1 cellular context compared by ENCODE assay signal in the genomic region with DNA sequence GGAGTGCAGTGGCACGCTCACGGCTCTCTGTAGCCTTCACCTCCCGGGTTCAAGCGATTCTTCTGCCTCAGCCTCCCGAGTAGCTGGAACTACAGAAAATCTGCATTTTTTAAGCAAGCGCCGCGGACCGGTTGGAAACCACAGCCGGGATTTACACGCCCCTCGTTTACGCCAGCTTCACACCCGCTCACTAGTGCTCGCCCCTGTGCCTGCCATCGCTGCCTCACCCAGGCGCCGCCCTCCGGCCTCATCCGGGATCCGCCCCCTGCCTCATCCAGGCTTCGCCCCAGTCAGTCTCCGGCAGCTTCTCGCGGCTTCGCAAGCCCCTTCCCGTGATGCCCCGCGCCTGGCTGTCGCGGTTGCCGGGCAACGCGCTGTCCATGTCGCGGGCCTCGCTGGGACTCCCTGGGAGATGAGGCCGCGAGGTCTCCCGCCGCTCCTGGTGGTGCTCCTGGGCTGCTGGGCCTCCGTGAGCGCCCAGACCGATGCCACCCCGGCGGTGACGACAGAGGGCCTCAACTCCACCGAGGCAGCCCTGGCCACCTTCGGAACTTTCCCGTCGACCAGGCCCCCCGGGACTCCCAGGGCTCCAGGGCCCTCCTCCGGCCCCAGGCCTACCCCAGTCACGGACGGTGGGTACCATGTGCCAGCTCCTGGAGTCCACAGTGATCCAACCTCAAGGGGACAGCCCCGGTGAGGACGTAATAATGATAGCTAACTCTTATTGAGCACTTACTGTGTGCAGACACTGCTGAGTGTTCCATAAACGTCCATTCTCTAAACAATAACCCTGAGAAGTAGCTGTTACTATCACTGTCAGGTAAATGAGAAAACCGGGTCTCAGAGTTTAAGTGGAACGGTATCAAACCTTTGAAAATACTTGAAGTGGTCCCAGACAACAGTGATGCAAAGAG.
TF ChIP-seq lines count a peak whose summit lies in the region.

A gene (plus strand): TSS at position 359 of the 914 bp plus-strand sequence. CDS start 54 bp downstream, at position 413.

TF ChIP-seq in HepG2, 621 proteins besides CTCF, POLR2A, EP300 and RAD21 (continued from another document and continues in another):
- TF ChIP-seq RARA (CRISPR knock-in tag; IDR thresholded peaks at IDR 0.05) (0 out of 2 replicates have a peak, but pooled peaks have one; percentile 6), CCDC6 (CRISPR knock-in tag; IDR thresholded peaks at IDR 0.05) (no peak), FOXK1 (CRISPR knock-in tag; IDR thresholded peaks at IDR 0.05; ENCODE audit: borderline replicate concordance, low read depth) (no peak), ZNF253 (CRISPR knock-in tag; IDR thresholded peaks at IDR 0.05; ENCODE audit: borderline replicate concordance) (no peak; the same call in 1 of the 2 replicates), KDM1A (CRISPR knock-in tag; IDR thresholded peaks at IDR 0.05) (no peak), FOXA1 (IDR thresholded peaks at IDR 0.05) (no peak), FOXA1 (CRISPR knock-in tag; IDR thresholded peaks at IDR 0.05) (no peak), ZNF563 (CRISPR knock-in tag; IDR thresholded peaks at IDR 0.05) (peak; percentile 82), GATA4 (IDR thresholded peaks at IDR 0.05; ENCODE audit: borderline replicate concordance, low read depth) (peak; percentile 39; the same call in 1 of the 2 replicates), RBAK (CRISPR knock-in tag; IDR thresholded peaks at IDR 0.05) (no peak), MATR3 (CRISPR knock-in tag; IDR thresholded peaks at IDR 0.05) (no peak), ZNF446 (CRISPR knock-in tag; IDR thresholded peaks at IDR 0.05) (no peak; the same call in 1 of the 2 replicates), MIXL1 (CRISPR knock-in tag; IDR thresholded peaks at IDR 0.05) (no peak), ZNF224 (CRISPR knock-in tag; IDR thresholded peaks at IDR 0.05) (peak; percentile 76; the same call in 1 of the 2 replicates), ELF1 (CRISPR knock-in tag; IDR thresholded peaks at IDR 0.05) (peak; percentile 79), AKAP8 (CRISPR knock-in tag; IDR thresholded peaks at IDR 0.05) (no peak), ISX (CRISPR knock-in tag; conservative IDR thresholded peaks at IDR 0.05) (no peak), RFXAP (CRISPR knock-in tag; IDR thresholded peaks at IDR 0.05; ENCODE audit: borderline replicate concordance) (no peak), ZNF607 (CRISPR knock-in tag; IDR thresholded peaks at IDR 0.05; ENCODE audit: borderline replicate concordance) (peak; percentile 44; the same call in 1 of the 2 replicates), ZNF354B (CRISPR knock-in tag; IDR thresholded peaks at IDR 0.05) (no peak), KLF6 (CRISPR knock-in tag; IDR thresholded peaks at IDR 0.05) (no peak), DMAP1 (CRISPR knock-in tag; IDR thresholded peaks at IDR 0.05) (peak; percentile 82), ZNF136 (CRISPR knock-in tag; IDR thresholded peaks at IDR 0.05; ENCODE audit: low read depth) (peak; percentile 72; the same call in 1 of the 2 replicates), TGIF2 (CRISPR knock-in tag; IDR thresholded peaks at IDR 0.05) (peak; percentile 35; the same call in 1 of the 2 replicates), ZFYVE20 (CRISPR knock-in tag; IDR thresholded peaks at IDR 0.05; ENCODE audit: borderline replicate concordance, low read depth) (no peak), MED1 (CRISPR knock-in tag; IDR thresholded peaks at IDR 0.05) (peak; percentile 41; the same call in 1 of the 2 replicates), CBX2 (IDR thresholded peaks at IDR 0.05; ENCODE audit: low read depth, low read length) (no peak), CBX2 (CRISPR knock-in tag; IDR thresholded peaks at IDR 0.05; ENCODE audit: low read depth) (no peak), ZNF260 (CRISPR knock-in tag; IDR thresholded peaks at IDR 0.05; ENCODE audit: borderline replicate concordance, low read depth) (no peak), ZNF761 (CRISPR knock-in tag; conservative IDR thresholded peaks at IDR 0.05) (peak; percentile 76; the same call in 1 of the 2 replicates), DNMT3B (CRISPR knock-in tag; conservative IDR thresholded peaks at IDR 0.05) (no peak), ZNF790 (CRISPR knock-in tag; IDR thresholded peaks at IDR 0.05; ENCODE audit: borderline replicate concordance) (peak; percentile 72; the same call in 1 of the 2 replicates)
- TF ChIP-seq, protein P1, sequence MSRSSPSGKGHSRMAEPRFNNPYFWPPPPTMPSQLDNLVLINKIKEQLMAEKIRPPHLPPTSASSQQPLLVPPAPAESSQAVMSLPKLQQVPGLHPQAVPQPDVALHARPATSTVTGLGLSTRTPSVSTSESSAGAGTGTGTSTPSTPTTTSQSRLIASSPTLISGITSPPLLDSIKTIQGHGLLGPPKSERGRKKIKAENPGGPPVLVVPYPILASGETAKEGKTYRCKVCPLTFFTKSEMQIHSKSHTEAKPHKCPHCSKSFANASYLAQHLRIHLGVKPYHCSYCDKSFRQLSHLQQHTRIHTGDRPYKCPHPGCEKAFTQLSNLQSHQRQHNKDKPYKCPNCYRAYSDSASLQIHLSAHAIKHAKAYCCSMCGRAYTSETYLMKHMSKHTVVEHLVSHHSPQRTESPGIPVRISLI (CRISPR knock-in tag; IDR thresholded peaks at IDR 0.05; ENCODE audit: borderline replicate concordance): no peak; the same call in 1 of the 2 replicates
- TF ChIP-seq, protein P2, sequence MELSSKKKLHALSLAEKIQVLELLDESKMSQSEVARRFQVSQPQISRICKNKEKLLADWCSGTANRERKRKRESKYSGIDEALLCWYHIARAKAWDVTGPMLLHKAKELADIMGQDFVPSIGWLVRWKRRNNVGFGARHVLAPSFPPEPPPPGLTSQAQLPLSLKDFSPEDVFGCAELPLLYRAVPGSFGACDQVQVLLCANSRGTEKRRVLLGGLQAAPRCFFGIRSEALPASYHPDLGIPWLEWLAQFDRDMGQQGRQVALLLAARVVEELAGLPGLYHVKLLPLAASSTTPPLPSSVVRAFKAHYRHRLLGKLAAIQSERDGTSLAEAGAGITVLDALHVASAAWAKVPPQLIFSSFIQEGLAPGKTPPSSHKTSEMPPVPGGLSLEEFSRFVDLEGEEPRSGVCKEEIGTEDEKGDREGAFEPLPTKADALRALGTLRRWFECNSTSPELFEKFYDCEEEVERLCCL (CRISPR knock-in tag; IDR thresholded peaks at IDR 0.05; ENCODE audit: borderline replicate concordance): no peak
- TF ChIP-seq, protein P3, sequence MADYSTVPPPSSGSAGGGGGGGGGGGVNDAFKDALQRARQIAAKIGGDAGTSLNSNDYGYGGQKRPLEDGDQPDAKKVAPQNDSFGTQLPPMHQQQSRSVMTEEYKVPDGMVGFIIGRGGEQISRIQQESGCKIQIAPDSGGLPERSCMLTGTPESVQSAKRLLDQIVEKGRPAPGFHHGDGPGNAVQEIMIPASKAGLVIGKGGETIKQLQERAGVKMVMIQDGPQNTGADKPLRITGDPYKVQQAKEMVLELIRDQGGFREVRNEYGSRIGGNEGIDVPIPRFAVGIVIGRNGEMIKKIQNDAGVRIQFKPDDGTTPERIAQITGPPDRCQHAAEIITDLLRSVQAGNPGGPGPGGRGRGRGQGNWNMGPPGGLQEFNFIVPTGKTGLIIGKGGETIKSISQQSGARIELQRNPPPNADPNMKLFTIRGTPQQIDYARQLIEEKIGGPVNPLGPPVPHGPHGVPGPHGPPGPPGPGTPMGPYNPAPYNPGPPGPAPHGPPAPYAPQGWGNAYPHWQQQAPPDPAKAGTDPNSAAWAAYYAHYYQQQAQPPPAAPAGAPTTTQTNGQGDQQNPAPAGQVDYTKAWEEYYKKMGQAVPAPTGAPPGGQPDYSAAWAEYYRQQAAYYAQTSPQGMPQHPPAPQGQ (CRISPR knock-in tag; IDR thresholded peaks at IDR 0.05; ENCODE audit: borderline replicate concordance): no peak
- TF ChIP-seq, protein P4, sequence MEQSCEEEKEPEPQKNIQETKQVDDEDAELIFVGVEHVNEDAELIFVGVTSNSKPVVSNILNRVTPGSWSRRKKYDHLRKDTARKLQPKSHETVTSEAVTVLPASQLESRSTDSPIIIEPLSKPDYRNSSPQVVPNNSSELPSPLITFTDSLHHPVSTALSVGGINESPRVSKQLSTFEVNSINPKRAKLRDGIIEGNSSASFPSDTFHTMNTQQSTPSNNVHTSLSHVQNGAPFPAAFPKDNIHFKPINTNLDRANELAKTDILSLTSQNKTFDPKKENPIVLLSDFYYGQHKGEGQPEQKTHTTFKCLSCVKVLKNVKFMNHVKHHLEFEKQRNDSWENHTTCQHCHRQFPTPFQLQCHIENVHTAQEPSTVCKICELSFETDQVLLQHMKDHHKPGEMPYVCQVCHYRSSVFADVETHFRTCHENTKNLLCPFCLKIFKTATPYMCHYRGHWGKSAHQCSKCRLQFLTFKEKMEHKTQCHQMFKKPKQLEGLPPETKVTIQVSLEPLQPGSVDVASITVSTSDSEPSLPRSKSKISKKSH (CRISPR knock-in tag; IDR thresholded peaks at IDR 0.05; ENCODE audit: borderline replicate concordance): peak; percentile 78; the same call in 1 of the 2 replicates
- TF ChIP-seq, protein P5, sequence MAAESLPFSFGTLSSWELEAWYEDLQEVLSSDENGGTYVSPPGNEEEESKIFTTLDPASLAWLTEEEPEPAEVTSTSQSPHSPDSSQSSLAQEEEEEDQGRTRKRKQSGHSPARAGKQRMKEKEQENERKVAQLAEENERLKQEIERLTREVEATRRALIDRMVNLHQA (CRISPR knock-in tag; IDR thresholded peaks at IDR 0.05): no peak
- TF ChIP-seq, protein P6, sequence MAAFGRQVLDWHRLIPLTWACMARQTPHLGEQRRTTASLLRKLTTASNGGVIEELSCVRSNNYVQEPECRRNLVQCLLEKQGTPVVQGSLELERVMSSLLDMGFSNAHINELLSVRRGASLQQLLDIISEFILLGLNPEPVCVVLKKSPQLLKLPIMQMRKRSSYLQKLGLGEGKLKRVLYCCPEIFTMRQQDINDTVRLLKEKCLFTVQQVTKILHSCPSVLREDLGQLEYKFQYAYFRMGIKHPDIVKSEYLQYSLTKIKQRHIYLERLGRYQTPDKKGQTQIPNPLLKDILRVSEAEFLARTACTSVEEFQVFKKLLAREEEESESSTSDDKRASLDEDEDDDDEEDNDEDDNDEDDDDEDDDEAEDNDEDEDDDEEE (CRISPR knock-in tag; IDR thresholded peaks at IDR 0.05): 0 out of 2 replicates have a peak, but pooled peaks have one; percentile 48
- TF ChIP-seq, protein P7, sequence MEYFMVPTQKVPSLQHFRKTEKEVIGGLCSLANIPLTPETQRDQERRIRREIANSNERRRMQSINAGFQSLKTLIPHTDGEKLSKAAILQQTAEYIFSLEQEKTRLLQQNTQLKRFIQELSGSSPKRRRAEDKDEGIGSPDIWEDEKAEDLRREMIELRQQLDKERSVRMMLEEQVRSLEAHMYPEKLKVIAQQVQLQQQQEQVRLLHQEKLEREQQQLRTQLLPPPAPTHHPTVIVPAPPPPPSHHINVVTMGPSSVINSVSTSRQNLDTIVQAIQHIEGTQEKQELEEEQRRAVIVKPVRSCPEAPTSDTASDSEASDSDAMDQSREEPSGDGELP (IDR thresholded peaks at IDR 0.05; ENCODE audit: borderline replicate concordance, low read depth): no peak
- TF ChIP-seq, protein P8, sequence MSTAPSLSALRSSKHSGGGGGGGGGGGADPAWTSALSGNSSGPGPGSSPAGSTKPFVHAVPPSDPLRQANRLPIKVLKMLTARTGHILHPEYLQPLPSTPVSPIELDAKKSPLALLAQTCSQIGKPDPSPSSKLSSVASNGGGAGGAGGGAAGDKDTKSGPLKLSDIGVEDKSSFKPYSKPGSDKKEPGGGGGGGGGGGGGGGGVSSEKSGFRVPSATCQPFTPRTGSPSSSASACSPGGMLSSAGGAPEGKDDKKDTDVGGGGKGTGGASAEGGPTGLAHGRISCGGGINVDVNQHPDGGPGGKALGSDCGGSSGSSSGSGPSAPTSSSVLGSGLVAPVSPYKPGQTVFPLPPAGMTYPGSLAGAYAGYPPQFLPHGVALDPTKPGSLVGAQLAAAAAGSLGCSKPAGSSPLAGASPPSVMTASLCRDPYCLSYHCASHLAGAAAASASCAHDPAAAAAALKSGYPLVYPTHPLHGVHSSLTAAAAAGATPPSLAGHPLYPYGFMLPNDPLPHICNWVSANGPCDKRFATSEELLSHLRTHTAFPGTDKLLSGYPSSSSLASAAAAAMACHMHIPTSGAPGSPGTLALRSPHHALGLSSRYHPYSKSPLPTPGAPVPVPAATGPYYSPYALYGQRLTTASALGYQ (CRISPR knock-in tag; IDR thresholded peaks at IDR 0.05): no peak
- TF ChIP-seq, protein P9, sequence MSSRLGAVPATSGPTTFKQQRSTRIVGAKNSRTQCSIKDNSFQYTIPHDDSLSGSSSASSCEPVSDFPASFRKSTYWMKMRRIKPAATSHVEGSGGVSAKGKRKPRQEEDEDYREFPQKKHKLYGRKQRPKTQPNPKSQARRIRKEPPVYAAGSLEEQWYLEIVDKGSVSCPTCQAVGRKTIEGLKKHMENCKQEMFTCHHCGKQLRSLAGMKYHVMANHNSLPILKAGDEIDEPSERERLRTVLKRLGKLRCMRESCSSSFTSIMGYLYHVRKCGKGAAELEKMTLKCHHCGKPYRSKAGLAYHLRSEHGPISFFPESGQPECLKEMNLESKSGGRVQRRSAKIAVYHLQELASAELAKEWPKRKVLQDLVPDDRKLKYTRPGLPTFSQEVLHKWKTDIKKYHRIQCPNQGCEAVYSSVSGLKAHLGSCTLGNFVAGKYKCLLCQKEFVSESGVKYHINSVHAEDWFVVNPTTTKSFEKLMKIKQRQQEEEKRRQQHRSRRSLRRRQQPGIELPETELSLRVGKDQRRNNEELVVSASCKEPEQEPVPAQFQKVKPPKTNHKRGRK (CRISPR knock-in tag; IDR thresholded peaks at IDR 0.05): no peak
- TF ChIP-seq, protein P10, sequence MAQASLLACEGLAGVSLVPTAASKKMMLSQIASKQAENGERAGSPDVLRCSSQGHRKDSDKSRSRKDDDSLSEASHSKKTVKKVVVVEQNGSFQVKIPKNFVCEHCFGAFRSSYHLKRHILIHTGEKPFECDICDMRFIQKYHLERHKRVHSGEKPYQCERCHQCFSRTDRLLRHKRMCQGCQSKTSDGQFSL (CRISPR knock-in tag; IDR thresholded peaks at IDR 0.05): no peak
- TF ChIP-seq, protein P11, sequence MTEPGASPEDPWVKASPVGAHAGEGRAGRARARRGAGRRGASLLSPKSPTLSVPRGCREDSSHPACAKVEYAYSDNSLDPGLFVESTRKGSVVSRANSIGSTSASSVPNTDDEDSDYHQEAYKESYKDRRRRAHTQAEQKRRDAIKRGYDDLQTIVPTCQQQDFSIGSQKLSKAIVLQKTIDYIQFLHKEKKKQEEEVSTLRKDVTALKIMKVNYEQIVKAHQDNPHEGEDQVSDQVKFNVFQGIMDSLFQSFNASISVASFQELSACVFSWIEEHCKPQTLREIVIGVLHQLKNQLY (CRISPR knock-in tag; IDR thresholded peaks at IDR 0.05): no peak
- TF ChIP-seq, protein P12, sequence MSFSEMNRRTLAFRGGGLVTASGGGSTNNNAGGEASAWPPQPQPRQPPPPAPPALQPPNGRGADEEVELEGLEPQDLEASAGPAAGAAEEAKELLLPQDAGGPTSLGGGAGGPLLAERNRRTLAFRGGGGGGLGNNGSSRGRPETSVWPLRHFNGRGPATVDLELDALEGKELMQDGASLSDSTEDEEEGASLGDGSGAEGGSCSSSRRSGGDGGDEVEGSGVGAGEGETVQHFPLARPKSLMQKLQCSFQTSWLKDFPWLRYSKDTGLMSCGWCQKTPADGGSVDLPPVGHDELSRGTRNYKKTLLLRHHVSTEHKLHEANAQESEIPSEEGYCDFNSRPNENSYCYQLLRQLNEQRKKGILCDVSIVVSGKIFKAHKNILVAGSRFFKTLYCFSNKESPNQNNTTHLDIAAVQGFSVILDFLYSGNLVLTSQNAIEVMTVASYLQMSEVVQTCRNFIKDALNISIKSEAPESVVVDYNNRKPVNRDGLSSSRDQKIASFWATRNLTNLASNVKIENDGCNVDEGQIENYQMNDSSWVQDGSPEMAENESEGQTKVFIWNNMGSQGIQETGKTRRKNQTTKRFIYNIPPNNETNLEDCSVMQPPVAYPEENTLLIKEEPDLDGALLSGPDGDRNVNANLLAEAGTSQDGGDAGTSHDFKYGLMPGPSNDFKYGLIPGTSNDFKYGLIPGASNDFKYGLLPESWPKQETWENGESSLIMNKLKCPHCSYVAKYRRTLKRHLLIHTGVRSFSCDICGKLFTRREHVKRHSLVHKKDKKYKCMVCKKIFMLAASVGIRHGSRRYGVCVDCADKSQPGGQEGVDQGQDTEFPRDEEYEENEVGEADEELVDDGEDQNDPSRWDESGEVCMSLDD (CRISPR knock-in tag; IDR thresholded peaks at IDR 0.05; ENCODE audit: borderline replicate concordance): peak; percentile 37; the same call in 1 of the 2 replicates
